ENCODE assay signal across 1 cellular context in the genomic region with DNA sequence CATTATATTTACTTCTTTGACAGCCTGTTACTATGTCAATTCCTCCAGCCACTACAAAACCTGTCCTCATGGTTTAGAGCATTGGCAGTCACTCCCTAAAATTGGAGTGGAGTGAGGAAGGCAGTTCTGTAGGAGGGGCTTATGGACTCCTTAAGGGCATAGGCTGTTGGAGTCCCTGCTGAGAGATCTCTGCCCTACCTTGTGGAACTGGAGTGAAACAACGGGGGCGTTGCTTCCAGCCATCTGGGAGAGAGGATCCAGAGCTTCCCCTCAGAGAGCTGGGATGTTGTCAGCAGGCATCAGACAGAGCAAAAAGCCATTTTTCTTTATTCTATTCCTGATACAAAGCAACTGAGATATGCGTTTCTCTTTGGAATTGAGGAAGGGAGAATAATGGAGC.
TF ChIP-seq lines count a peak whose summit lies in the region.

No MANE protein-coding gene starts in this region.

TF ChIP-seq in WTC11, 78 proteins besides CTCF, POLR2A, EP300 and RAD21 (continued from another document):
- TF ChIP-seq, protein P1, sequence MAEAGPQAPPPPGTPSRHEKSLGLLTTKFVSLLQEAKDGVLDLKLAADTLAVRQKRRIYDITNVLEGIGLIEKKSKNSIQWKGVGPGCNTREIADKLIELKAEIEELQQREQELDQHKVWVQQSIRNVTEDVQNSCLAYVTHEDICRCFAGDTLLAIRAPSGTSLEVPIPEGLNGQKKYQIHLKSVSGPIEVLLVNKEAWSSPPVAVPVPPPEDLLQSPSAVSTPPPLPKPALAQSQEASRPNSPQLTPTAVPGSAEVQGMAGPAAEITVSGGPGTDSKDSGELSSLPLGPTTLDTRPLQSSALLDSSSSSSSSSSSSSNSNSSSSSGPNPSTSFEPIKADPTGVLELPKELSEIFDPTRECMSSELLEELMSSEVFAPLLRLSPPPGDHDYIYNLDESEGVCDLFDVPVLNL (CRISPR knock-in tag; IDR thresholded peaks at IDR 0.05; ENCODE audit: borderline replicate concordance, low read depth): no peak
- no peak for TF ChIP-seq FOXK1 (CRISPR knock-in tag; IDR thresholded peaks at IDR 0.05)
- TF ChIP-seq, protein P2, sequence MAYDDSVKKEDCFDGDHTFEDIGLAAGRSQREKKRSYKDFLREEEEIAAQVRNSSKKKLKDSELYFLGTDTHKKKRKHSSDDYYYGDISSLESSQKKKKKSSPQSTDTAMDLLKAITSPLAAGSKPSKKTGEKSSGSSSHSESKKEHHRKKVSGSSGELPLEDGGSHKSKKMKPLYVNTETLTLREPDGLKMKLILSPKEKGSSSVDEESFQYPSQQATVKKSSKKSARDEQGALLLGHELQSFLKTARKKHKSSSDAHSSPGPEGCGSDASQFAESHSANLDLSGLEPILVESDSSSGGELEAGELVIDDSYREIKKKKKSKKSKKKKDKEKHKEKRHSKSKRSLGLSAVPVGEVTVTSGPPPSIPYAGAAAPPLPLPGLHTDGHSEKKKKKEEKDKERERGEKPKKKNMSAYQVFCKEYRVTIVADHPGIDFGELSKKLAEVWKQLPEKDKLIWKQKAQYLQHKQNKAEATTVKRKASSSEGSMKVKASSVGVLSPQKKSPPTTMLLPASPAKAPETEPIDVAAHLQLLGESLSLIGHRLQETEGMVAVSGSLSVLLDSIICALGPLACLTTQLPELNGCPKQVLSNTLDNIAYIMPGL (CRISPR knock-in tag; IDR thresholded peaks at IDR 0.05): no peak
- TF ChIP-seq PRRX2 (CRISPR knock-in tag; IDR thresholded peaks at IDR 0.05): no peak
- no peak for TF ChIP-seq E2F1 (CRISPR knock-in tag; IDR thresholded peaks at IDR 0.05)
- no peak for TF ChIP-seq ZNF138 (CRISPR knock-in tag; conservative IDR thresholded peaks at IDR 0.05)
- TF ChIP-seq, protein P3, sequence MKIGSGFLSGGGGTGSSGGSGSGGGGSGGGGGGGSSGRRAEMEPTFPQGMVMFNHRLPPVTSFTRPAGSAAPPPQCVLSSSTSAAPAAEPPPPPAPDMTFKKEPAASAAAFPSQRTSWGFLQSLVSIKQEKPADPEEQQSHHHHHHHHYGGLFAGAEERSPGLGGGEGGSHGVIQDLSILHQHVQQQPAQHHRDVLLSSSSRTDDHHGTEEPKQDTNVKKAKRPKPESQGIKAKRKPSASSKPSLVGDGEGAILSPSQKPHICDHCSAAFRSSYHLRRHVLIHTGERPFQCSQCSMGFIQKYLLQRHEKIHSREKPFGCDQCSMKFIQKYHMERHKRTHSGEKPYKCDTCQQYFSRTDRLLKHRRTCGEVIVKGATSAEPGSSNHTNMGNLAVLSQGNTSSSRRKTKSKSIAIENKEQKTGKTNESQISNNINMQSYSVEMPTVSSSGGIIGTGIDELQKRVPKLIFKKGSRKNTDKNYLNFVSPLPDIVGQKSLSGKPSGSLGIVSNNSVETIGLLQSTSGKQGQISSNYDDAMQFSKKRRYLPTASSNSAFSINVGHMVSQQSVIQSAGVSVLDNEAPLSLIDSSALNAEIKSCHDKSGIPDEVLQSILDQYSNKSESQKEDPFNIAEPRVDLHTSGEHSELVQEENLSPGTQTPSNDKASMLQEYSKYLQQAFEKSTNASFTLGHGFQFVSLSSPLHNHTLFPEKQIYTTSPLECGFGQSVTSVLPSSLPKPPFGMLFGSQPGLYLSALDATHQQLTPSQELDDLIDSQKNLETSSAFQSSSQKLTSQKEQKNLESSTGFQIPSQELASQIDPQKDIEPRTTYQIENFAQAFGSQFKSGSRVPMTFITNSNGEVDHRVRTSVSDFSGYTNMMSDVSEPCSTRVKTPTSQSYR (CRISPR knock-in tag; IDR thresholded peaks at IDR 0.05): no peak
- TF ChIP-seq, protein P4, sequence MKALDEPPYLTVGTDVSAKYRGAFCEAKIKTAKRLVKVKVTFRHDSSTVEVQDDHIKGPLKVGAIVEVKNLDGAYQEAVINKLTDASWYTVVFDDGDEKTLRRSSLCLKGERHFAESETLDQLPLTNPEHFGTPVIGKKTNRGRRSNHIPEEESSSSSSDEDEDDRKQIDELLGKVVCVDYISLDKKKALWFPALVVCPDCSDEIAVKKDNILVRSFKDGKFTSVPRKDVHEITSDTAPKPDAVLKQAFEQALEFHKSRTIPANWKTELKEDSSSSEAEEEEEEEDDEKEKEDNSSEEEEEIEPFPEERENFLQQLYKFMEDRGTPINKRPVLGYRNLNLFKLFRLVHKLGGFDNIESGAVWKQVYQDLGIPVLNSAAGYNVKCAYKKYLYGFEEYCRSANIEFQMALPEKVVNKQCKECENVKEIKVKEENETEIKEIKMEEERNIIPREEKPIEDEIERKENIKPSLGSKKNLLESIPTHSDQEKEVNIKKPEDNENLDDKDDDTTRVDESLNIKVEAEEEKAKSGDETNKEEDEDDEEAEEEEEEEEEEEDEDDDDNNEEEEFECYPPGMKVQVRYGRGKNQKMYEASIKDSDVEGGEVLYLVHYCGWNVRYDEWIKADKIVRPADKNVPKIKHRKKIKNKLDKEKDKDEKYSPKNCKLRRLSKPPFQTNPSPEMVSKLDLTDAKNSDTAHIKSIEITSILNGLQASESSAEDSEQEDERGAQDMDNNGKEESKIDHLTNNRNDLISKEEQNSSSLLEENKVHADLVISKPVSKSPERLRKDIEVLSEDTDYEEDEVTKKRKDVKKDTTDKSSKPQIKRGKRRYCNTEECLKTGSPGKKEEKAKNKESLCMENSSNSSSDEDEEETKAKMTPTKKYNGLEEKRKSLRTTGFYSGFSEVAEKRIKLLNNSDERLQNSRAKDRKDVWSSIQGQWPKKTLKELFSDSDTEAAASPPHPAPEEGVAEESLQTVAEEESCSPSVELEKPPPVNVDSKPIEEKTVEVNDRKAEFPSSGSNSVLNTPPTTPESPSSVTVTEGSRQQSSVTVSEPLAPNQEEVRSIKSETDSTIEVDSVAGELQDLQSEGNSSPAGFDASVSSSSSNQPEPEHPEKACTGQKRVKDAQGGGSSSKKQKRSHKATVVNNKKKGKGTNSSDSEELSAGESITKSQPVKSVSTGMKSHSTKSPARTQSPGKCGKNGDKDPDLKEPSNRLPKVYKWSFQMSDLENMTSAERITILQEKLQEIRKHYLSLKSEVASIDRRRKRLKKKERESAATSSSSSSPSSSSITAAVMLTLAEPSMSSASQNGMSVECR (CRISPR knock-in tag; IDR thresholded peaks at IDR 0.05; ENCODE audit: borderline replicate concordance): no peak
- TF ChIP-seq RORB (CRISPR knock-in tag; IDR thresholded peaks at IDR 0.05): no peak
- TF ChIP-seq JAZF1 (CRISPR knock-in tag; IDR thresholded peaks at IDR 0.05): no peak
- TF ChIP-seq, protein P5, sequence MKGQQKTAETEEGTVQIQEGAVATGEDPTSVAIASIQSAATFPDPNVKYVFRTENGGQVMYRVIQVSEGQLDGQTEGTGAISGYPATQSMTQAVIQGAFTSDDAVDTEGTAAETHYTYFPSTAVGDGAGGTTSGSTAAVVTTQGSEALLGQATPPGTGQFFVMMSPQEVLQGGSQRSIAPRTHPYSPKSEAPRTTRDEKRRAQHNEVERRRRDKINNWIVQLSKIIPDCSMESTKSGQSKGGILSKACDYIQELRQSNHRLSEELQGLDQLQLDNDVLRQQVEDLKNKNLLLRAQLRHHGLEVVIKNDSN (CRISPR knock-in tag; IDR thresholded peaks at IDR 0.05): no peak
- TF ChIP-seq, protein P6, sequence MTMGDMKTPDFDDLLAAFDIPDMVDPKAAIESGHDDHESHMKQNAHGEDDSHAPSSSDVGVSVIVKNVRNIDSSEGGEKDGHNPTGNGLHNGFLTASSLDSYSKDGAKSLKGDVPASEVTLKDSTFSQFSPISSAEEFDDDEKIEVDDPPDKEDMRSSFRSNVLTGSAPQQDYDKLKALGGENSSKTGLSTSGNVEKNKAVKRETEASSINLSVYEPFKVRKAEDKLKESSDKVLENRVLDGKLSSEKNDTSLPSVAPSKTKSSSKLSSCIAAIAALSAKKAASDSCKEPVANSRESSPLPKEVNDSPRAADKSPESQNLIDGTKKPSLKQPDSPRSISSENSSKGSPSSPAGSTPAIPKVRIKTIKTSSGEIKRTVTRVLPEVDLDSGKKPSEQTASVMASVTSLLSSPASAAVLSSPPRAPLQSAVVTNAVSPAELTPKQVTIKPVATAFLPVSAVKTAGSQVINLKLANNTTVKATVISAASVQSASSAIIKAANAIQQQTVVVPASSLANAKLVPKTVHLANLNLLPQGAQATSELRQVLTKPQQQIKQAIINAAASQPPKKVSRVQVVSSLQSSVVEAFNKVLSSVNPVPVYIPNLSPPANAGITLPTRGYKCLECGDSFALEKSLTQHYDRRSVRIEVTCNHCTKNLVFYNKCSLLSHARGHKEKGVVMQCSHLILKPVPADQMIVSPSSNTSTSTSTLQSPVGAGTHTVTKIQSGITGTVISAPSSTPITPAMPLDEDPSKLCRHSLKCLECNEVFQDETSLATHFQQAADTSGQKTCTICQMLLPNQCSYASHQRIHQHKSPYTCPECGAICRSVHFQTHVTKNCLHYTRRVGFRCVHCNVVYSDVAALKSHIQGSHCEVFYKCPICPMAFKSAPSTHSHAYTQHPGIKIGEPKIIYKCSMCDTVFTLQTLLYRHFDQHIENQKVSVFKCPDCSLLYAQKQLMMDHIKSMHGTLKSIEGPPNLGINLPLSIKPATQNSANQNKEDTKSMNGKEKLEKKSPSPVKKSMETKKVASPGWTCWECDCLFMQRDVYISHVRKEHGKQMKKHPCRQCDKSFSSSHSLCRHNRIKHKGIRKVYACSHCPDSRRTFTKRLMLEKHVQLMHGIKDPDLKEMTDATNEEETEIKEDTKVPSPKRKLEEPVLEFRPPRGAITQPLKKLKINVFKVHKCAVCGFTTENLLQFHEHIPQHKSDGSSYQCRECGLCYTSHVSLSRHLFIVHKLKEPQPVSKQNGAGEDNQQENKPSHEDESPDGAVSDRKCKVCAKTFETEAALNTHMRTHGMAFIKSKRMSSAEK (CRISPR knock-in tag; IDR thresholded peaks at IDR 0.05; ENCODE audit: borderline replicate concordance): no peak
- TF ChIP-seq FOXJ3 (CRISPR knock-in tag; IDR thresholded peaks at IDR 0.05; ENCODE audit: borderline replicate concordance): no peak
